Comparison of ENCODE assay signal across 1 cellular context in the genomic region with DNA sequence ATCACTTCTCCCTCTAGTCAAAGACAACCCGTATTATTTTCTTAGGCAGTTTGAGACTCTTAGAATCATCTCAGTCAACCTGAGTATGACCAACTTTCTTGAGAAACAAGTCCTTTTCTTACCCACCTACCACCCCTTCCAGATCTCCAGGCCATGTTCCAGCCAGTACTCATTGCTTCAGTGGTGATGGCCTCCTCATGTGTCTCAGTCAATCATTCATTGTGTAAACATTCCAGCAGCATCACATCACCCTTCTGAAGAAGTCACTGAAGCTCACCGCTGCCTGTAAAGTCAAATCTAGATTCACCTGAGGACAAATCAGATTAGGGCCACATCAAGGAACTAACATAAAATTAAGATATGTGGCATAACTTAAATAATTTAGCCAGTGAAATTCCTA.
TF ChIP-seq lines count a peak whose summit lies in the region.

No MANE protein-coding gene starts in this region.

TF ChIP-seq in WTC11, 78 proteins besides CTCF, POLR2A, EP300 and RAD21 (continued from another document):
- TF ChIP-seq TP53 (CRISPR knock-in tag; IDR thresholded peaks at IDR 0.05) (no peak), ZNF232 (CRISPR knock-in tag; IDR thresholded peaks at IDR 0.05) (no peak)
- TF ChIP-seq, protein P1, sequence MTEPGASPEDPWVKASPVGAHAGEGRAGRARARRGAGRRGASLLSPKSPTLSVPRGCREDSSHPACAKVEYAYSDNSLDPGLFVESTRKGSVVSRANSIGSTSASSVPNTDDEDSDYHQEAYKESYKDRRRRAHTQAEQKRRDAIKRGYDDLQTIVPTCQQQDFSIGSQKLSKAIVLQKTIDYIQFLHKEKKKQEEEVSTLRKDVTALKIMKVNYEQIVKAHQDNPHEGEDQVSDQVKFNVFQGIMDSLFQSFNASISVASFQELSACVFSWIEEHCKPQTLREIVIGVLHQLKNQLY (CRISPR knock-in tag; IDR thresholded peaks at IDR 0.05) = no peak
- TF ChIP-seq, protein P2, sequence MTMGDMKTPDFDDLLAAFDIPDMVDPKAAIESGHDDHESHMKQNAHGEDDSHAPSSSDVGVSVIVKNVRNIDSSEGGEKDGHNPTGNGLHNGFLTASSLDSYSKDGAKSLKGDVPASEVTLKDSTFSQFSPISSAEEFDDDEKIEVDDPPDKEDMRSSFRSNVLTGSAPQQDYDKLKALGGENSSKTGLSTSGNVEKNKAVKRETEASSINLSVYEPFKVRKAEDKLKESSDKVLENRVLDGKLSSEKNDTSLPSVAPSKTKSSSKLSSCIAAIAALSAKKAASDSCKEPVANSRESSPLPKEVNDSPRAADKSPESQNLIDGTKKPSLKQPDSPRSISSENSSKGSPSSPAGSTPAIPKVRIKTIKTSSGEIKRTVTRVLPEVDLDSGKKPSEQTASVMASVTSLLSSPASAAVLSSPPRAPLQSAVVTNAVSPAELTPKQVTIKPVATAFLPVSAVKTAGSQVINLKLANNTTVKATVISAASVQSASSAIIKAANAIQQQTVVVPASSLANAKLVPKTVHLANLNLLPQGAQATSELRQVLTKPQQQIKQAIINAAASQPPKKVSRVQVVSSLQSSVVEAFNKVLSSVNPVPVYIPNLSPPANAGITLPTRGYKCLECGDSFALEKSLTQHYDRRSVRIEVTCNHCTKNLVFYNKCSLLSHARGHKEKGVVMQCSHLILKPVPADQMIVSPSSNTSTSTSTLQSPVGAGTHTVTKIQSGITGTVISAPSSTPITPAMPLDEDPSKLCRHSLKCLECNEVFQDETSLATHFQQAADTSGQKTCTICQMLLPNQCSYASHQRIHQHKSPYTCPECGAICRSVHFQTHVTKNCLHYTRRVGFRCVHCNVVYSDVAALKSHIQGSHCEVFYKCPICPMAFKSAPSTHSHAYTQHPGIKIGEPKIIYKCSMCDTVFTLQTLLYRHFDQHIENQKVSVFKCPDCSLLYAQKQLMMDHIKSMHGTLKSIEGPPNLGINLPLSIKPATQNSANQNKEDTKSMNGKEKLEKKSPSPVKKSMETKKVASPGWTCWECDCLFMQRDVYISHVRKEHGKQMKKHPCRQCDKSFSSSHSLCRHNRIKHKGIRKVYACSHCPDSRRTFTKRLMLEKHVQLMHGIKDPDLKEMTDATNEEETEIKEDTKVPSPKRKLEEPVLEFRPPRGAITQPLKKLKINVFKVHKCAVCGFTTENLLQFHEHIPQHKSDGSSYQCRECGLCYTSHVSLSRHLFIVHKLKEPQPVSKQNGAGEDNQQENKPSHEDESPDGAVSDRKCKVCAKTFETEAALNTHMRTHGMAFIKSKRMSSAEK (CRISPR knock-in tag; IDR thresholded peaks at IDR 0.05; ENCODE audit: borderline replicate concordance) = no peak
- TF ChIP-seq, protein P3, sequence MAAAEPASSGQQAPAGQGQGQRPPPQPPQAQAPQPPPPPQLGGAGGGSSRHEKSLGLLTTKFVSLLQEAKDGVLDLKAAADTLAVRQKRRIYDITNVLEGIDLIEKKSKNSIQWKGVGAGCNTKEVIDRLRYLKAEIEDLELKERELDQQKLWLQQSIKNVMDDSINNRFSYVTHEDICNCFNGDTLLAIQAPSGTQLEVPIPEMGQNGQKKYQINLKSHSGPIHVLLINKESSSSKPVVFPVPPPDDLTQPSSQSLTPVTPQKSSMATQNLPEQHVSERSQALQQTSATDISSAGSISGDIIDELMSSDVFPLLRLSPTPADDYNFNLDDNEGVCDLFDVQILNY (CRISPR knock-in tag; IDR thresholded peaks at IDR 0.05) = no peak
- TF ChIP-seq, protein P4, sequence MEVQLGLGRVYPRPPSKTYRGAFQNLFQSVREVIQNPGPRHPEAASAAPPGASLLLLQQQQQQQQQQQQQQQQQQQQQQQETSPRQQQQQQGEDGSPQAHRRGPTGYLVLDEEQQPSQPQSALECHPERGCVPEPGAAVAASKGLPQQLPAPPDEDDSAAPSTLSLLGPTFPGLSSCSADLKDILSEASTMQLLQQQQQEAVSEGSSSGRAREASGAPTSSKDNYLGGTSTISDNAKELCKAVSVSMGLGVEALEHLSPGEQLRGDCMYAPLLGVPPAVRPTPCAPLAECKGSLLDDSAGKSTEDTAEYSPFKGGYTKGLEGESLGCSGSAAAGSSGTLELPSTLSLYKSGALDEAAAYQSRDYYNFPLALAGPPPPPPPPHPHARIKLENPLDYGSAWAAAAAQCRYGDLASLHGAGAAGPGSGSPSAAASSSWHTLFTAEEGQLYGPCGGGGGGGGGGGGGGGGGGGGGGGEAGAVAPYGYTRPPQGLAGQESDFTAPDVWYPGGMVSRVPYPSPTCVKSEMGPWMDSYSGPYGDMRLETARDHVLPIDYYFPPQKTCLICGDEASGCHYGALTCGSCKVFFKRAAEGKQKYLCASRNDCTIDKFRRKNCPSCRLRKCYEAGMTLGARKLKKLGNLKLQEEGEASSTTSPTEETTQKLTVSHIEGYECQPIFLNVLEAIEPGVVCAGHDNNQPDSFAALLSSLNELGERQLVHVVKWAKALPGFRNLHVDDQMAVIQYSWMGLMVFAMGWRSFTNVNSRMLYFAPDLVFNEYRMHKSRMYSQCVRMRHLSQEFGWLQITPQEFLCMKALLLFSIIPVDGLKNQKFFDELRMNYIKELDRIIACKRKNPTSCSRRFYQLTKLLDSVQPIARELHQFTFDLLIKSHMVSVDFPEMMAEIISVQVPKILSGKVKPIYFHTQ (CRISPR knock-in tag; IDR thresholded peaks at IDR 0.05) = no peak
